20 cellular contexts compared by ENCODE assay signal in genomic region chr20:57315964-57316480, GRCh38. TPM values are rescaled to one million over a fixed set of nuclear protein-coding genes. Genes with fewer than 3 reads are reported as not detected.
DNase-seq lines count a peak whose midpoint lies in the region; ATAC-seq and TF ChIP-seq lines count a peak whose summit lies in the region.
"Had no signal": no experiment of that assay in that cellular context is flagged by ENCODE, and none has a peak within 500 bp of the region (broad histone marks: within the 10 kb centered on the region; RNA-seq: fewer than 3 reads in every experiment).

No MANE protein-coding gene starts in this region.

- intact Hi-C loops in activated CD8-positive, alpha-beta T cell treated with anti-CD3 and anti-CD28 coated beads for 36 hours (cut with micrococcal nuclease) = no loop called here

- no peaks in the 10 kb centered on the region for H3K9me3 ChIP-seq in BLaER1 treated with 17β-estradiol and CSF1 and Interleukin-3, amounts not matched to agents 10 nM and 100 nM (replicated peaks in 1 of 11)
- H3K9me3 ChIP-seq in Karpas-422 (ENCODE audit: low read length) (no peaks in the 10 kb centered on the region), RWPE2 (ENCODE audit: severe bottlenecking) (no peaks in the 10 kb centered on the region)
- H3K9me3 ChIP-seq: BE2C had no signal

- H4K20me1 ChIP-seq in BLaER1 treated with 17β-estradiol and CSF1 and Interleukin-3, amounts not matched to agents 10 nM and 100 nM = no peaks in the 10 kb centered on the region; a peak in 1 of 22 replicates
- no peaks in the 10 kb centered on the region for H4K20me1 ChIP-seq in Karpas-422 (ENCODE audit: insufficient read depth, low read depth, low read length)

- no peak for ATAC-seq in RWPE2 (ENCODE audit: low read depth)
- no peak for ATAC-seq in GM21526 (IDR thresholded peaks at IDR 0.05; ENCODE audit: low FRiP score, unreplicated experiment)
- no peak for ATAC-seq in GM21723 (IDR thresholded peaks at IDR 0.05; ENCODE audit: unreplicated experiment)
- ATAC-seq in activated CD8-positive, alpha-beta T cell treated with anti-CD3 and anti-CD28 coated beads for 36 hours = no peak
- ATAC-seq: HCT116, K562 had no signal

- no peak for TF ChIP-seq CTCF in RWPE2 (IDR thresholded peaks at IDR 0.05; ENCODE audit: poor library complexity, severe bottlenecking)
- no peak for TF ChIP-seq CTCF in activated CD8-positive, alpha-beta T cell treated with anti-CD3 and anti-CD28 coated beads for 36 hours (IDR thresholded peaks at IDR 0.05)

- H3K36me3 ChIP-seq in BLaER1 treated with 17β-estradiol and CSF1 and Interleukin-3, amounts not matched to agents 10 nM and 100 nM = no peaks in the 10 kb centered on the region
- H3K36me3 ChIP-seq in Karpas-422 (ENCODE audit: insufficient read depth, low read length) (0 out of 2 replicates have a peak, but pooled peaks cover 5% of the 10 kb centered on the region), RWPE2 (ENCODE audit: low read depth) (no peaks in the 10 kb centered on the region)
- H3K36me3 ChIP-seq: BE2C had no signal

- H3K4me3 ChIP-seq in BLaER1 treated with 17β-estradiol and CSF1 and Interleukin-3, amounts not matched to agents 10 nM and 100 nM = no peak overlapping the region
- peak overlapping the region; percentile 43 for H3K4me3 ChIP-seq in Karpas-422 (ENCODE audit: low read length)
- H3K4me3 ChIP-seq in RWPE2 (ENCODE audit: severe bottlenecking) = no peak overlapping the region
- H3K4me3 ChIP-seq: K562 had no signal

- H3K4me3 Mint-ChIP-seq in activated CD8-positive, alpha-beta T cell treated with anti-CD3 and anti-CD28 coated beads for 36 hours = no peak overlapping the region
- H3K4me3 Mint-ChIP-seq: CD14-positive monocyte; CD4-positive, alpha-beta memory T cell; HFFc6 had no signal

- H3K9me3 Mint-ChIP-seq in activated CD8-positive, alpha-beta T cell treated with anti-CD3 and anti-CD28 coated beads for 36 hours = no peaks in the 10 kb centered on the region
- H3K9me3 Mint-ChIP-seq: CD4-positive, alpha-beta memory T cell; HFFc6 had no signal

- no peak overlapping the region for H3K9ac ChIP-seq in BLaER1 treated with 17β-estradiol and CSF1 and Interleukin-3, amounts not matched to agents 10 nM and 100 nM
- H3K9ac ChIP-seq in Karpas-422 (ENCODE audit: low read length) = peak overlapping the region; percentile 55

- H3K27me3 ChIP-seq in BLaER1 treated with 17β-estradiol and CSF1 and Interleukin-3, amounts not matched to agents 10 nM and 100 nM = peaks cover 0 to 6% (median 0%) of the 10 kb centered on the region in 11 experiments; a peak in 1 of 22 replicates
- no peaks in the 10 kb centered on the region for H3K27me3 ChIP-seq in Karpas-422 (ENCODE audit: low read length)
- peaks cover 40% of the 10 kb centered on the region for H3K27me3 ChIP-seq in RWPE2 (ENCODE audit: insufficient read depth, poor library complexity, severe bottlenecking)

- peaks cover 4 to 37% (median 26%) of the 10 kb centered on the region in 10 experiments; a peak in 17 of 20 replicates for H3K4me1 ChIP-seq in BLaER1 treated with 17β-estradiol and CSF1 and Interleukin-3, amounts not matched to agents 10 nM and 100 nM
- H3K4me1 ChIP-seq in Karpas-422 (ENCODE audit: low read length) (peaks cover 75% of the 10 kb centered on the region), RWPE2 (ENCODE audit: insufficient read depth, poor library complexity, severe bottlenecking) (no peaks in the 10 kb centered on the region)
- H3K4me1 ChIP-seq: BE2C had no signal

- no peaks in the 10 kb centered on the region for H3K4me1 Mint-ChIP-seq in activated CD8-positive, alpha-beta T cell treated with anti-CD3 and anti-CD28 coated beads for 36 hours (ENCODE audit: low read depth)
- H3K4me1 Mint-ChIP-seq: CD14-positive monocyte; CD4-positive, alpha-beta memory T cell had no signal

- no peak overlapping the region for H3K27ac Mint-ChIP-seq in activated CD8-positive, alpha-beta T cell treated with anti-CD3 and anti-CD28 coated beads for 36 hours
- H3K27ac Mint-ChIP-seq: CD14-positive monocyte; CD4-positive, alpha-beta memory T cell; HFFc6 had no signal

- no peaks in the 10 kb centered on the region for H3K79me2 ChIP-seq in Karpas-422 (ENCODE audit: low read length)

- CTCF ChIA-PET in activated CD8-positive, alpha-beta T cell treated with anti-CD3 and anti-CD28 coated beads for 36 hours (lab: Charles Lee) = no interaction called here

- POLR2A ChIA-PET in activated CD8-positive, alpha-beta T cell treated with anti-CD3 and anti-CD28 coated beads for 36 hours (lab: Charles Lee) = no interaction called here

- H3K27ac ChIP-seq in BLaER1 treated with 17β-estradiol and CSF1 and Interleukin-3, amounts not matched to agents 10 nM and 100 nM = no peak overlapping the region
- H3K27ac ChIP-seq in Karpas-422 (ENCODE audit: low read length) (peak overlapping the region; percentile 97), RWPE2 (ENCODE audit: poor library complexity, severe bottlenecking) (no peak overlapping the region)

- DNase-seq in Karpas-422 (peak; percentile 73), RWPE2 (ENCODE audit: low spot score) (peak; percentile 70), germinal center (ENCODE audit: low spot score) (peak; percentile 34), RPMI8226 (no peak)
- DNase-seq in activated CD8-positive, alpha-beta T cell treated with anti-CD3 and anti-CD28 coated beads for 36 hours = no peak
- DNase-seq: ACHN; BE2C; Calu3; CD4-positive, alpha-beta memory T cell; DND-41; GOT3; H7; HFFc6; IMR-90 had no signal

- H3K27me3 Mint-ChIP-seq in activated CD8-positive, alpha-beta T cell treated with anti-CD3 and anti-CD28 coated beads for 36 hours = peaks cover 11% of the 10 kb centered on the region

- peak overlapping the region in 6 of 11 experiments; percentile 59 to 86 (median 76); a peak in 9 of 22 replicates for H3K4me2 ChIP-seq in BLaER1 treated with 17β-estradiol and CSF1 and Interleukin-3, amounts not matched to agents 10 nM and 100 nM
- H3K4me2 ChIP-seq in Karpas-422 (ENCODE audit: low read depth, low read length, poor library complexity, severe bottlenecking) = peak overlapping the region; percentile 54

- no peaks in the 10 kb centered on the region for H3K9me2 ChIP-seq in Karpas-422 (replicated peaks; ENCODE audit: insufficient read depth, low read length)

- no peak overlapping the region for H2AFZ ChIP-seq in Karpas-422 (ENCODE audit: low read length)

- H3K36me3 Mint-ChIP-seq in activated CD8-positive, alpha-beta T cell treated with anti-CD3 and anti-CD28 coated beads for 36 hours (ENCODE audit: low read depth) = no peaks in the 10 kb centered on the region
- H3K36me3 Mint-ChIP-seq: CD14-positive monocyte; CD4-positive, alpha-beta memory T cell had no signal

RNA-seq across cellular contexts. Expression of gene SPO11, which starts 13.6 kb away (rescaled TPM):
- not detected in 2 replicates for total RNA-seq in Karpas-422 (2014; rRNA removed; shearing (Covaris generic); ENCODE audit: low replicate concordance)
- not detected for total RNA-seq in activated CD8-positive, alpha-beta T cell treated with anti-CD3 and anti-CD28 coated beads for 36 hours
- total RNA-seq: Calu3; CD4-positive, alpha-beta memory T cell; H7; HFFc6; IMR-90; K562 had no signal

RNA-seq across cellular contexts. Expression of gene RAE1, which starts 35.0 kb away (rescaled TPM):
- total RNA-seq in Karpas-422 (2014; rRNA removed; shearing (Covaris generic); ENCODE audit: low replicate concordance) = 19.0 and 59.6 TPM in 2 replicates
- total RNA-seq in activated CD8-positive, alpha-beta T cell treated with anti-CD3 and anti-CD28 coated beads for 36 hours = 10 to 100 TPM; 41.1 to 42.9 TPM

RNA-seq across cellular contexts. Expression of gene BMP7, which starts 49.6 kb away (rescaled TPM):
- total RNA-seq in Karpas-422 (2014; rRNA removed; shearing (Covaris generic); ENCODE audit: low replicate concordance) = not detected in 2 replicates
- not detected for total RNA-seq in activated CD8-positive, alpha-beta T cell treated with anti-CD3 and anti-CD28 coated beads for 36 hours
- total RNA-seq: Calu3; CD4-positive, alpha-beta memory T cell; HFFc6; IMR-90 had no signal

Comparison
In these comparisons a context has a peak if more than half of its experiments do, and no peak if none do; other contexts are left out.
1. DNase-seq: peak in Karpas-422 (single experiment), RWPE2 (single experiment) and germinal center (single experiment); none in activated CD8-positive, alpha-beta T cell treated with anti-CD3 and anti-CD28 coated beads for 36 hours (single experiment) and RPMI8226 (single experiment).